19 cellular contexts compared by ENCODE assay signal in the genomic region with DNA sequence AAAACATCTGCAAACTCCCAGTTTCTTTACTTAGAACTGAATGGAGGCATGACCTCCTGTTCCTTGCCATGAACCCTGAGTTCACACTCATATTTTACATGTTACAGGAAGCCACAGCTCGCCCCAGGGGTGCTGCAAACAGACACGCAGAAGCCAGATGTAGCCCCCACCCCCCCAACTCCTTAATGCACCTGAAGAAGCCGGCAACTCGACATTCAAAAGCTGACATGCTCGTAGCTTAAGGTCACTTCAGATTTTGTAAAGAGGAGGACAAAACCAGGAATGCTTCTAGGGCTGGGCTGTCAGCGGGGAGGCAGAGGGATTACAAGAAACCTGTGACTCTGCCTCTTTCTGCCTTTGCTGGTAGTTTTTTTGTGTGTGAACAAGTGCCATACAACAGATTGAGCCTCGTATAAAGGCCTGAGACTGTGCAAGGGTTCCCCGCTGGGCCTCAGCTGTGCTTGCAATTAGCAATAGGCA. TPM values are rescaled to one million over a fixed set of nuclear protein-coding genes. Genes with fewer than 3 reads are reported as not detected.
A peak's percentile ranks its signal among the peaks of the same experiment; 100 is the strongest.
DNase-seq lines count a peak whose midpoint lies in the region; ATAC-seq and TF ChIP-seq lines count a peak whose summit lies in the region.
"Had no signal": no experiment of that assay in that cellular context is flagged by ENCODE, and none has a peak within 500 bp of the region (broad histone marks: within the 10 kb centered on the region; RNA-seq: fewer than 3 reads in every experiment).

No MANE protein-coding gene starts in this region.

- intact Hi-C loops in activated CD4-positive, alpha-beta T cell treated with anti-CD3 and anti-CD28 coated beads, Interleukin-2, amount 10 ng/mL, durations not matched to agents 24 days and 14 days (cut with micrococcal nuclease): no loop called here

- no peaks in the 10 kb centered on the region for H3K9me3 Mint-ChIP-seq in activated CD4-positive, alpha-beta T cell treated with anti-CD3 and anti-CD28 coated beads, Interleukin-2, amount 10 ng/mL, durations not matched to agents 24 days and 14 days
- H3K9me3 Mint-ChIP-seq in activated T-cell treated with anti-CD3 and anti-CD28 coated beads, Interleukin-2, amount 50 U/mL, for 4 hours: no peaks in the 10 kb centered on the region

- H3K36me3 Mint-ChIP-seq in activated CD4-positive, alpha-beta T cell treated with anti-CD3 and anti-CD28 coated beads, Interleukin-2, amount 10 ng/mL, durations not matched to agents 24 days and 14 days (ENCODE audit: low read depth): no peaks in the 10 kb centered on the region
- no peaks in the 10 kb centered on the region for H3K36me3 Mint-ChIP-seq in activated T-cell treated with anti-CD3 and anti-CD28 coated beads, Interleukin-2, amount 50 U/mL, for 4 hours (ENCODE audit: insufficient read depth)
- H3K36me3 Mint-ChIP-seq: activated naive CD8-positive, alpha-beta T cell had no signal

- DNase-seq in Jurkat, Clone E6-1 (ENCODE audit: low read depth, low spot score): peak; percentile 28
- DNase-seq in NCI-H748 (lab: John Stamatoyannopoulos, UW; ENCODE audit: unreplicated experiment): peak; percentile 79
- no peak for DNase-seq in activated CD4-positive, alpha-beta T cell treated with anti-CD3 and anti-CD28 coated beads, Interleukin-2, amount 10 ng/mL, durations not matched to agents 24 days and 14 days
- no peak for DNase-seq in GM03348 (ENCODE audit: low spot score)
- DNase-seq in activated T-cell treated with anti-CD3 and anti-CD28 coated beads, Interleukin-2, amount 50 U/mL, for 4 hours: no peak
- DNase-seq in T-helper 9 cell: no peak
- DNase-seq: activated CD4-positive, alpha-beta T cell treated with anti-CD3 and anti-CD28 coated beads for 1 hour; Calu3; foreskin fibroblast; mesenchymal stem cell; NCI-H82; T-helper 1 cell; transverse colon had no signal

- H3K4me1 Mint-ChIP-seq in activated CD4-positive, alpha-beta T cell treated with anti-CD3 and anti-CD28 coated beads, Interleukin-2, amount 10 ng/mL, durations not matched to agents 24 days and 14 days: no peaks in the 10 kb centered on the region
- no peaks in the 10 kb centered on the region for H3K4me1 Mint-ChIP-seq in activated T-cell treated with anti-CD3 and anti-CD28 coated beads, Interleukin-2, amount 50 U/mL, for 4 hours (ENCODE audit: low read depth)

- H3K4me3 ChIP-seq in Jurkat, Clone E6-1 (ENCODE audit: low read length): no peak overlapping the region
- peak overlapping the region; percentile 58 for H3K4me3 ChIP-seq in iPS-18a (ENCODE audit: low read length)
- H3K4me3 ChIP-seq: transverse colon had no signal

- H3K4me3 Mint-ChIP-seq in activated CD4-positive, alpha-beta T cell treated with anti-CD3 and anti-CD28 coated beads, Interleukin-2, amount 10 ng/mL, durations not matched to agents 24 days and 14 days: no peak overlapping the region
- H3K4me3 Mint-ChIP-seq in activated T-cell treated with anti-CD3 and anti-CD28 coated beads, Interleukin-2, amount 50 U/mL, for 4 hours: no peak overlapping the region
- H3K4me3 Mint-ChIP-seq: activated naive CD8-positive, alpha-beta T cell had no signal

- H3K9ac ChIP-seq in iPS-18a (ENCODE audit: low read length): peak overlapping the region; percentile 42

- TF ChIP-seq CTCF in C4-2B (conservative IDR thresholded peaks at IDR 0.05): no peak

- no peaks in the 10 kb centered on the region for H3K9me3 ChIP-seq in iPS-18a (ENCODE audit: control insufficient read depth, low read depth, low read length)
- H3K9me3 ChIP-seq: transverse colon had no signal

- no peak for ATAC-seq in activated T-cell treated with anti-CD3 and anti-CD28 coated beads, Interleukin-2, amount 50 U/mL, for 4 hours
- ATAC-seq: HepG2 had no signal

- H3K4me1 ChIP-seq in iPS-18a (ENCODE audit: control insufficient read depth, low read depth, low read length): peaks cover 33% of the 10 kb centered on the region
- H3K4me1 ChIP-seq: transverse colon had no signal

- H3K27ac Mint-ChIP-seq in activated CD4-positive, alpha-beta T cell treated with anti-CD3 and anti-CD28 coated beads, Interleukin-2, amount 10 ng/mL, durations not matched to agents 24 days and 14 days: no peak overlapping the region
- H3K27ac Mint-ChIP-seq: activated naive CD8-positive, alpha-beta T cell had no signal

- H3K27me3 Mint-ChIP-seq in activated CD4-positive, alpha-beta T cell treated with anti-CD3 and anti-CD28 coated beads, Interleukin-2, amount 10 ng/mL, durations not matched to agents 24 days and 14 days: no peaks in the 10 kb centered on the region
- no peaks in the 10 kb centered on the region for H3K27me3 Mint-ChIP-seq in activated T-cell treated with anti-CD3 and anti-CD28 coated beads, Interleukin-2, amount 50 U/mL, for 4 hours (ENCODE audit: low read depth)

- peaks cover 64% of the 10 kb centered on the region for H3K27me3 ChIP-seq in iPS-18a (ENCODE audit: control insufficient read depth, insufficient read depth, low read length)
- H3K27me3 ChIP-seq: transverse colon had no signal

- peak overlapping the region; percentile 15; the same call in 1 of the 2 replicates for H3K27ac ChIP-seq in C4-2B
- peak overlapping the region; percentile 67 for H3K27ac ChIP-seq in iPS-18a (ENCODE audit: low read length)
- H3K27ac ChIP-seq: transverse colon had no signal

- H3K36me3 ChIP-seq in iPS-18a (ENCODE audit: control insufficient read depth, low read depth, low read length): no peaks in the 10 kb centered on the region
- H3K36me3 ChIP-seq: transverse colon had no signal

RNA-seq across cellular contexts. Expression of a gene that starts 42.0 kb away (rescaled TPM):
- polyA plus RNA-seq in Jurkat, Clone E6-1 (2012; ENCODE audit: insufficient read depth, insufficient read length): not detected
- not detected in 2 replicates for total RNA-seq in activated CD4-positive, alpha-beta T cell treated with anti-CD3 and anti-CD28 coated beads, Interleukin-2, amount 10 ng/mL, durations not matched to agents 24 days and 14 days
- not detected for total RNA-seq in activated T-cell treated with anti-CD3 and anti-CD28 coated beads, Interleukin-2, amount 50 U/mL, for 4 hours
- total RNA-seq: Calu3, HepG2, RPMI7951, transverse colon had no signal
- polyA plus RNA-seq: AG04450, HepG2 had no signal

Comparison
In these comparisons a context has a peak if more than half of its experiments do, and no peak if none do; other contexts are left out.
1. DNase-seq: peak in Jurkat, Clone E6-1 (single experiment) and NCI-H748 (single experiment); none in activated CD4-positive, alpha-beta T cell treated with anti-CD3 and anti-CD28 coated beads, Interleukin-2, amount 10 ng/mL, durations not matched to agents 24 days and 14 days (single experiment), GM03348 (single experiment), activated T-cell treated with anti-CD3 and anti-CD28 coated beads, Interleukin-2, amount 50 U/mL, for 4 hours (single experiment) and T-helper 9 cell (single experiment).